ENCODE assay signal across 1 cellular context in the genomic region with DNA sequence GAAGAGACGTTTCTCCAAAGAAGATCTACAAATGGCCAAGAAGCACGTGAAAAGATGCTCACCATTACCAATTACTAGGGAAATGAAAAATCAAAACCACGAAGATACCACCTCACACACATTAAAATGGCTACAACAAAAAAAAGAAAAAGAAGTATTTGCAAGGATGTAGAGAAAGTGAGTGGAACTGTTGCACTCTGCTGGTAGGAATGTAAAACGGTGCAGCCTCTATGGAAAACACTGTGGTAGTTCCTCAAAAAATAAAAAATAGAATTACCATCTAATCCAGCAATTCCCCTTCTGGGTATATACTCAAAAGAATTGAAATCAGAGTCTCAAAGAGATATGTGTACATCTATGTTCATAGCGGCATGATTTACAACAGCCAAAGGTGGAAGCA.
TF ChIP-seq lines count a peak whose summit lies in the region.

No MANE protein-coding gene starts in this region.

TF ChIP-seq in K562, 482 proteins besides CTCF, POLR2A, EP300 and RAD21 (continued from another document):
- TF ChIP-seq, protein P1, sequence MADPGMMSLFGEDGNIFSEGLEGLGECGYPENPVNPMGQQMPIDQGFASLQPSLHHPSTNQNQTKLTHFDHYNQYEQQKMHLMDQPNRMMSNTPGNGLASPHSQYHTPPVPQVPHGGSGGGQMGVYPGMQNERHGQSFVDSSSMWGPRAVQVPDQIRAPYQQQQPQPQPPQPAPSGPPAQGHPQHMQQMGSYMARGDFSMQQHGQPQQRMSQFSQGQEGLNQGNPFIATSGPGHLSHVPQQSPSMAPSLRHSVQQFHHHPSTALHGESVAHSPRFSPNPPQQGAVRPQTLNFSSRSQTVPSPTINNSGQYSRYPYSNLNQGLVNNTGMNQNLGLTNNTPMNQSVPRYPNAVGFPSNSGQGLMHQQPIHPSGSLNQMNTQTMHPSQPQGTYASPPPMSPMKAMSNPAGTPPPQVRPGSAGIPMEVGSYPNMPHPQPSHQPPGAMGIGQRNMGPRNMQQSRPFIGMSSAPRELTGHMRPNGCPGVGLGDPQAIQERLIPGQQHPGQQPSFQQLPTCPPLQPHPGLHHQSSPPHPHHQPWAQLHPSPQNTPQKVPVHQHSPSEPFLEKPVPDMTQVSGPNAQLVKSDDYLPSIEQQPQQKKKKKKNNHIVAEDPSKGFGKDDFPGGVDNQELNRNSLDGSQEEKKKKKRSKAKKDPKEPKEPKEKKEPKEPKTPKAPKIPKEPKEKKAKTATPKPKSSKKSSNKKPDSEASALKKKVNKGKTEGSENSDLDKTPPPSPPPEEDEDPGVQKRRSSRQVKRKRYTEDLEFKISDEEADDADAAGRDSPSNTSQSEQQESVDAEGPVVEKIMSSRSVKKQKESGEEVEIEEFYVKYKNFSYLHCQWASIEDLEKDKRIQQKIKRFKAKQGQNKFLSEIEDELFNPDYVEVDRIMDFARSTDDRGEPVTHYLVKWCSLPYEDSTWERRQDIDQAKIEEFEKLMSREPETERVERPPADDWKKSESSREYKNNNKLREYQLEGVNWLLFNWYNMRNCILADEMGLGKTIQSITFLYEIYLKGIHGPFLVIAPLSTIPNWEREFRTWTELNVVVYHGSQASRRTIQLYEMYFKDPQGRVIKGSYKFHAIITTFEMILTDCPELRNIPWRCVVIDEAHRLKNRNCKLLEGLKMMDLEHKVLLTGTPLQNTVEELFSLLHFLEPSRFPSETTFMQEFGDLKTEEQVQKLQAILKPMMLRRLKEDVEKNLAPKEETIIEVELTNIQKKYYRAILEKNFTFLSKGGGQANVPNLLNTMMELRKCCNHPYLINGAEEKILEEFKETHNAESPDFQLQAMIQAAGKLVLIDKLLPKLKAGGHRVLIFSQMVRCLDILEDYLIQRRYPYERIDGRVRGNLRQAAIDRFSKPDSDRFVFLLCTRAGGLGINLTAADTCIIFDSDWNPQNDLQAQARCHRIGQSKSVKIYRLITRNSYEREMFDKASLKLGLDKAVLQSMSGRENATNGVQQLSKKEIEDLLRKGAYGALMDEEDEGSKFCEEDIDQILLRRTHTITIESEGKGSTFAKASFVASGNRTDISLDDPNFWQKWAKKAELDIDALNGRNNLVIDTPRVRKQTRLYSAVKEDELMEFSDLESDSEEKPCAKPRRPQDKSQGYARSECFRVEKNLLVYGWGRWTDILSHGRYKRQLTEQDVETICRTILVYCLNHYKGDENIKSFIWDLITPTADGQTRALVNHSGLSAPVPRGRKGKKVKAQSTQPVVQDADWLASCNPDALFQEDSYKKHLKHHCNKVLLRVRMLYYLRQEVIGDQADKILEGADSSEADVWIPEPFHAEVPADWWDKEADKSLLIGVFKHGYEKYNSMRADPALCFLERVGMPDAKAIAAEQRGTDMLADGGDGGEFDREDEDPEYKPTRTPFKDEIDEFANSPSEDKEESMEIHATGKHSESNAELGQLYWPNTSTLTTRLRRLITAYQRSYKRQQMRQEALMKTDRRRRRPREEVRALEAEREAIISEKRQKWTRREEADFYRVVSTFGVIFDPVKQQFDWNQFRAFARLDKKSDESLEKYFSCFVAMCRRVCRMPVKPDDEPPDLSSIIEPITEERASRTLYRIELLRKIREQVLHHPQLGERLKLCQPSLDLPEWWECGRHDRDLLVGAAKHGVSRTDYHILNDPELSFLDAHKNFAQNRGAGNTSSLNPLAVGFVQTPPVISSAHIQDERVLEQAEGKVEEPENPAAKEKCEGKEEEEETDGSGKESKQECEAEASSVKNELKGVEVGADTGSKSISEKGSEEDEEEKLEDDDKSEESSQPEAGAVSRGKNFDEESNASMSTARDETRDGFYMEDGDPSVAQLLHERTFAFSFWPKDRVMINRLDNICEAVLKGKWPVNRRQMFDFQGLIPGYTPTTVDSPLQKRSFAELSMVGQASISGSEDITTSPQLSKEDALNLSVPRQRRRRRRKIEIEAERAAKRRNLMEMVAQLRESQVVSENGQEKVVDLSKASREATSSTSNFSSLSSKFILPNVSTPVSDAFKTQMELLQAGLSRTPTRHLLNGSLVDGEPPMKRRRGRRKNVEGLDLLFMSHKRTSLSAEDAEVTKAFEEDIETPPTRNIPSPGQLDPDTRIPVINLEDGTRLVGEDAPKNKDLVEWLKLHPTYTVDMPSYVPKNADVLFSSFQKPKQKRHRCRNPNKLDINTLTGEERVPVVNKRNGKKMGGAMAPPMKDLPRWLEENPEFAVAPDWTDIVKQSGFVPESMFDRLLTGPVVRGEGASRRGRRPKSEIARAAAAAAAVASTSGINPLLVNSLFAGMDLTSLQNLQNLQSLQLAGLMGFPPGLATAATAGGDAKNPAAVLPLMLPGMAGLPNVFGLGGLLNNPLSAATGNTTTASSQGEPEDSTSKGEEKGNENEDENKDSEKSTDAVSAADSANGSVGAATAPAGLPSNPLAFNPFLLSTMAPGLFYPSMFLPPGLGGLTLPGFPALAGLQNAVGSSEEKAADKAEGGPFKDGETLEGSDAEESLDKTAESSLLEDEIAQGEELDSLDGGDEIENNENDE (IDR thresholded peaks at IDR 0.05; ENCODE audit: low read depth, low read length): no peak
- TF ChIP-seq TEAD1 (CRISPR knock-in tag; IDR thresholded peaks at IDR 0.05) (peak; percentile 95 to 99), TEAD4 (IDR thresholded peaks at IDR 0.05; ENCODE audit: low read length) (peak; percentile 88), TEAD4 (CRISPR knock-in tag; IDR thresholded peaks at IDR 0.05; ENCODE audit: borderline replicate concordance) (no peak)
